Comparison of ENCODE assay signal across 1 cellular context in genomic region chr11:76177250-76177686, GRCh38.
A peak's percentile ranks its signal among the peaks of the same experiment; 100 is the strongest.
TF ChIP-seq lines count a peak whose summit lies in the region.

No MANE protein-coding gene starts in this region.

TF ChIP-seq in HepG2, 621 proteins besides CTCF, POLR2A, EP300 and RAD21 (continued from another document and continues in another):
- peak; percentile 43; the same call in 1 of the 2 replicates for TF ChIP-seq FOXP4 (CRISPR knock-in tag; IDR thresholded peaks at IDR 0.05)
- peak; percentile 32; the same call in 1 of the 2 replicates for TF ChIP-seq MIER2 (CRISPR knock-in tag; IDR thresholded peaks at IDR 0.05)
- peak; percentile 22 for TF ChIP-seq XRCC5 (optimal IDR thresholded peaks at IDR 0.05; ENCODE audit: low read length)
- TF ChIP-seq ZMYM3 (CRISPR knock-in tag; IDR thresholded peaks at IDR 0.05), result peak; percentile 95
- no peak for TF ChIP-seq ZNF280B (CRISPR knock-in tag; IDR thresholded peaks at IDR 0.05; ENCODE audit: borderline replicate concordance)
- peak; percentile 79 for TF ChIP-seq ZNF687 (CRISPR knock-in tag; IDR thresholded peaks at IDR 0.05)
- TF ChIP-seq CHCHD3 (CRISPR knock-in tag; IDR thresholded peaks at IDR 0.05), result no peak
- TF ChIP-seq FOXK1 (CRISPR knock-in tag; IDR thresholded peaks at IDR 0.05; ENCODE audit: borderline replicate concordance, low read depth), result no peak
- TF ChIP-seq HDAC2 (CRISPR knock-in tag; IDR thresholded peaks at IDR 0.05), result peak; percentile 24; the same call in 1 of the 2 replicates
- no peak for TF ChIP-seq RBFOX2 (IDR thresholded peaks at IDR 0.05; ENCODE audit: low read depth, low read length)
- TF ChIP-seq RFXANK (CRISPR knock-in tag; IDR thresholded peaks at IDR 0.05), result no peak
- no peak for TF ChIP-seq SNAPC2 (CRISPR knock-in tag; IDR thresholded peaks at IDR 0.05)
- TF ChIP-seq TFDP1 (CRISPR knock-in tag; IDR thresholded peaks at IDR 0.05; ENCODE audit: borderline replicate concordance), result peak; percentile 37; the same call in 1 of the 2 replicates
- no peak for TF ChIP-seq ZNF432 (CRISPR knock-in tag; IDR thresholded peaks at IDR 0.05; ENCODE audit: borderline replicate concordance)
- no peak for TF ChIP-seq NR2F1 (CRISPR knock-in tag; IDR thresholded peaks at IDR 0.05)
- TF ChIP-seq FOXK2 (IDR thresholded peaks at IDR 0.05), result no peak
- TF ChIP-seq SP5 (CRISPR knock-in tag; IDR thresholded peaks at IDR 0.05; ENCODE audit: borderline replicate concordance, low read depth), result peak; percentile 45; the same call in 1 of the 2 replicates
- peak; percentile 90 for TF ChIP-seq ZNF281 (CRISPR knock-in tag; IDR thresholded peaks at IDR 0.05; ENCODE audit: borderline replicate concordance)
- no peak for TF ChIP-seq PBX2 (CRISPR knock-in tag; IDR thresholded peaks at IDR 0.05)
- no peak for TF ChIP-seq ZBTB21 (CRISPR knock-in tag; IDR thresholded peaks at IDR 0.05)
- TF ChIP-seq TCF12 (IDR thresholded peaks at IDR 0.05), result no peak
- no peak for TF ChIP-seq TCF12 (CRISPR knock-in tag; IDR thresholded peaks at IDR 0.05)
- TF ChIP-seq ZNF558 (CRISPR knock-in tag; IDR thresholded peaks at IDR 0.05; ENCODE audit: borderline replicate concordance), result peak; percentile 62; the same call in 1 of the 2 replicates
- 0 out of 2 replicates have a peak, but pooled peaks have one; percentile 47 for TF ChIP-seq WIZ (CRISPR knock-in tag; IDR thresholded peaks at IDR 0.05)
- TF ChIP-seq HIC2 (CRISPR knock-in tag; IDR thresholded peaks at IDR 0.05; ENCODE audit: low read depth), result peak; percentile 80
- TF ChIP-seq U2AF2 (IDR thresholded peaks at IDR 0.05; ENCODE audit: low read depth, low read length), result no peak
- TF ChIP-seq ZFP36 (IDR thresholded peaks at IDR 0.05; ENCODE audit: borderline replicate concordance, low read depth, low read length, partially characterized antibody), result no peak
- no peak for TF ChIP-seq STAT6 (CRISPR knock-in tag; IDR thresholded peaks at IDR 0.05; ENCODE audit: borderline replicate concordance)
- peak; percentile 88 for TF ChIP-seq HNF4A (CRISPR knock-in tag; IDR thresholded peaks at IDR 0.05)
- peak; percentile 46; the same call in 1 of the 2 replicates for TF ChIP-seq YEATS4 (CRISPR knock-in tag; IDR thresholded peaks at IDR 0.05; ENCODE audit: borderline replicate concordance)
- TF ChIP-seq TSC22D2 (CRISPR knock-in tag; IDR thresholded peaks at IDR 0.05; ENCODE audit: borderline replicate concordance), result no peak
- peak; percentile 73 for TF ChIP-seq ZBTB33 (CRISPR knock-in tag; IDR thresholded peaks at IDR 0.05)
- no peak for TF ChIP-seq ZNF160 (CRISPR knock-in tag; IDR thresholded peaks at IDR 0.05)
- TF ChIP-seq ZBTB43 (CRISPR knock-in tag; conservative IDR thresholded peaks at IDR 0.05), result 0 out of 2 replicates have a peak, but pooled peaks have one; percentile 27
- no peak for TF ChIP-seq ZNF720 (CRISPR knock-in tag; IDR thresholded peaks at IDR 0.05)
- TF ChIP-seq TBX2 (CRISPR knock-in tag; IDR thresholded peaks at IDR 0.05; ENCODE audit: borderline replicate concordance), result peak; percentile 65
- TF ChIP-seq KDM6A (CRISPR knock-in tag; IDR thresholded peaks at IDR 0.05; ENCODE audit: low read depth), result 0 out of 2 replicates have a peak, but pooled peaks have one; percentile 39
- TF ChIP-seq CREB1 (IDR thresholded peaks at IDR 0.05), result no peak
- TF ChIP-seq CREB1 (CRISPR knock-in tag; IDR thresholded peaks at IDR 0.05), result no peak
